ENCODE assay signal across 27 cellular contexts in the genomic region with DNA sequence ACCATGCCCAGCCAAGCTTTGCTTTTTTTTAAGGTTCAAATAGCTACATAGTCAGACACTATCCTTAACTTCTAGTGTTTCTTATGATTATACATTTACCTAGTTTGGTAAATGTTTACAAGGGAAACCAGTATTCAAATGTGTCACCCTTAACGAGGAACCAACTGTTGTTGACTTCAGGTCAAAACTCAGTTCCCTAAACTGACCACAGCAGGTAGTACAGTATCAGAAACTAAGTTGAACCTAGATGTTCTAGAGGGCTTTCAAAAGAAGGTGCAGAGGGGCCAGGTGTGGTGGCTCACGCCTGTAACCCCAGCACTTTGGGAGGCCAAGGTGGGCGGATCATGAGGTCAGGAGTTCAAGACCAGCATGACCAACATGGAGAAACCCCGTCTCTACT. TPM values are rescaled to one million over a fixed set of nuclear protein-coding genes. Genes with fewer than 3 reads are reported as not detected.
"Had no signal": no experiment of that assay in that cellular context is flagged by ENCODE, and none has a peak within 500 bp of the region (broad histone marks: within the 10 kb centered on the region; RNA-seq: fewer than 3 reads in every experiment).

No MANE protein-coding gene starts in this region.

- H3K9me3 ChIP-seq: SJSA1 had no signal

- DNase-seq: activated B cell treated with CpG ODN at 0.5 μM for 24 hours; activated CD4-positive, alpha-beta memory T cell treated with anti-CD3 and anti-CD28 coated beads for 36 hours; activated CD4-positive, alpha-beta T cell treated with anti-CD3 and anti-CD28 coated beads for 1 hour; activated CD4-positive, alpha-beta T cell treated with anti-CD3 and anti-CD28 coated beads, Interleukin-2, amount 10 ng/mL, durations not matched to agents 7 days and 5 days; activated CD8-positive, alpha-beta memory T cell treated with anti-CD3 and anti-CD28 coated beads for 24 hours; activated gamma-delta T cell; activated naive CD4-positive, alpha-beta T cell treated with anti-CD3 and anti-CD28 coated beads for 36 hours; activated T-cell treated with anti-CD3 and anti-CD28 coated beads, Interleukin-2, amount 50 U/mL, for 48 hours; amygdala; cerebellar nuclear complex; NCI-H1092 treated with DMSO at 0.1 percent for 48 hours; NCI-H1417 treated with DMSO at 0.1 percent for 48 hours; NCI-H1694 treated with DMSO at 0.1 percent for 48 hours; NCI-H2029 treated with DMSO at 0.1 percent for 48 hours; NCI-H345; NCI-H510A; NCI-H69; PC-3; SHP77; SW 1271 had no signal

- H3K27me3 ChIP-seq: SJSA1 had no signal

- H3K36me3 Mint-ChIP-seq: activated CD4-positive, alpha-beta memory T cell treated with anti-CD3 and anti-CD28 coated beads for 36 hours; activated naive CD8-positive, alpha-beta T cell had no signal

- H3K4me3 Mint-ChIP-seq: activated B cell treated with CpG ODN at 0.5 μM for 24 hours; activated CD4-positive, alpha-beta memory T cell treated with anti-CD3 and anti-CD28 coated beads for 36 hours; activated CD4-positive, alpha-beta T cell treated with anti-CD3 and anti-CD28 coated beads, Interleukin-2, amount 10 ng/mL, durations not matched to agents 7 days and 5 days; activated naive CD4-positive, alpha-beta T cell treated with anti-CD3 and anti-CD28 coated beads for 36 hours; activated naive CD8-positive, alpha-beta T cell; activated T-helper 17 cell treated with anti-CD3 and anti-CD28 coated beads, Interleukin-2, amount 50 U/mL, for 72 hours; T-helper 1 cell treated with Interleukin-12 subunit alpha and Interleukin-12 subunit beta and Interleukin-4 antibody, amounts not matched to agents 30 μg/mL and 1 μg/mL, for 36 hours had no signal

- H3K4me3 ChIP-seq: SJSA1 had no signal

- H3K27me3 Mint-ChIP-seq: activated B cell treated with CpG ODN at 0.5 μM for 24 hours; activated CD4-positive, alpha-beta memory T cell treated with anti-CD3 and anti-CD28 coated beads for 36 hours had no signal

- H3K4me1 Mint-ChIP-seq: activated B cell treated with CpG ODN at 0.5 μM for 24 hours; activated T-helper 17 cell treated with anti-CD3 and anti-CD28 coated beads, Interleukin-2, amount 50 U/mL, for 72 hours had no signal

- H3K27ac Mint-ChIP-seq: activated B cell treated with CpG ODN at 0.5 μM for 24 hours; activated CD4-positive, alpha-beta memory T cell treated with anti-CD3 and anti-CD28 coated beads for 36 hours; activated CD4-positive, alpha-beta T cell treated with anti-CD3 and anti-CD28 coated beads, Interleukin-2, amount 10 ng/mL, durations not matched to agents 7 days and 5 days; activated naive CD4-positive, alpha-beta T cell treated with anti-CD3 and anti-CD28 coated beads for 36 hours; activated naive CD8-positive, alpha-beta T cell; activated T-helper 17 cell treated with anti-CD3 and anti-CD28 coated beads, Interleukin-2, amount 50 U/mL, for 72 hours; T-helper 1 cell treated with Interleukin-12 subunit alpha and Interleukin-12 subunit beta and Interleukin-4 antibody, amounts not matched to agents 30 μg/mL and 1 μg/mL, for 36 hours had no signal

- FAIRE-seq: colon, RCC 7860 had no signal

- ATAC-seq: activated T-helper 17 cell treated with anti-CD3 and anti-CD28 coated beads, Interleukin-2, amount 50 U/mL, for 72 hours; PC-3; SK-N-SH treated with all-trans-retinoic acid at 6 μM for 48 hours had no signal

- H3K9me3 Mint-ChIP-seq: activated B cell treated with CpG ODN at 0.5 μM for 24 hours; activated CD4-positive, alpha-beta memory T cell treated with anti-CD3 and anti-CD28 coated beads for 36 hours; activated CD4-positive, alpha-beta T cell treated with anti-CD3 and anti-CD28 coated beads, Interleukin-2, amount 10 ng/mL, durations not matched to agents 7 days and 5 days; activated naive CD4-positive, alpha-beta T cell treated with anti-CD3 and anti-CD28 coated beads for 36 hours; activated T-helper 17 cell treated with anti-CD3 and anti-CD28 coated beads, Interleukin-2, amount 50 U/mL, for 72 hours; T-helper 1 cell treated with Interleukin-12 subunit alpha and Interleukin-12 subunit beta and Interleukin-4 antibody, amounts not matched to agents 30 μg/mL and 1 μg/mL, for 36 hours had no signal

- H3K27ac ChIP-seq: SJSA1 had no signal

RNA-seq across cellular contexts. Expression of a gene that starts 11.3 kb away (rescaled TPM):
- total RNA-seq: activated CD4-positive, alpha-beta memory T cell treated with anti-CD3 and anti-CD28 coated beads for 36 hours; activated CD4-positive, alpha-beta T cell treated with anti-CD3 and anti-CD28 coated beads, Interleukin-2, amount 10 ng/mL, durations not matched to agents 7 days and 5 days; activated T-helper 17 cell treated with anti-CD3 and anti-CD28 coated beads, Interleukin-2, amount 50 U/mL, for 72 hours had no signal
